ENCODE assay signal across 2 cellular contexts in genomic region chr9:91902465-91903125, GRCh38.
TF ChIP-seq lines count a peak whose summit lies in the region.

No MANE protein-coding gene starts in this region.

TF ChIP-seq in HEK293, 187 proteins besides CTCF, POLR2A, EP300 and RAD21 (continued from another document and continues in another):
- TF ChIP-seq PRDM10 (tag by site-specific recombination; IDR thresholded peaks at IDR 0.05) (peak; percentile 79), YY1 (tag by site-specific recombination; IDR thresholded peaks at IDR 0.05) (no peak), PRDM4 (tag by site-specific recombination; IDR thresholded peaks at IDR 0.05) (peak; percentile 15; the same call in 1 of the 2 replicates), ZFHX2 (tag by site-specific recombination; conservative IDR thresholded peaks at IDR 0.05) (0 out of 2 replicates have a peak, but pooled peaks have one; percentile 42), ZNF398 (tag by site-specific recombination; IDR thresholded peaks at IDR 0.05) (peak; percentile 59; the same call in 1 of the 2 replicates), ZNF747 (tag by site-specific recombination; IDR thresholded peaks at IDR 0.05) (no peak), KLF1 (tag by site-specific recombination; IDR thresholded peaks at IDR 0.05) (no peak), SCRT2 (tag by site-specific recombination; IDR thresholded peaks at IDR 0.05) (no peak), GLIS1 (tag by site-specific recombination; IDR thresholded peaks at IDR 0.05) (peak; percentile 24; the same call in 1 of the 2 replicates), ZNF692 (tag by site-specific recombination; IDR thresholded peaks at IDR 0.05) (peak; percentile 10; the same call in 1 of the 2 replicates), ZSCAN23 (tag by site-specific recombination; IDR thresholded peaks at IDR 0.05) (no peak), OSR2 (tag by site-specific recombination; IDR thresholded peaks at IDR 0.05) (0 out of 2 replicates have a peak, but pooled peaks have one; percentile 25), INSM2 (tag by site-specific recombination; IDR thresholded peaks at IDR 0.05) (no peak), FEZF1 (tag by site-specific recombination; IDR thresholded peaks at IDR 0.05) (no peak), ZNF292 (tag by site-specific recombination; IDR thresholded peaks at IDR 0.05; ENCODE audit: borderline replicate concordance, low read depth) (no peak)

TF ChIP-seq in K562, 482 proteins besides CTCF, POLR2A, EP300 and RAD21 (continued from another document):
- no peak for TF ChIP-seq TRIM25 (IDR thresholded peaks at IDR 0.05; ENCODE audit: borderline replicate concordance)
- TF ChIP-seq FOXM1 (IDR thresholded peaks at IDR 0.05; ENCODE audit: low read depth), result no peak
- TF ChIP-seq FOXM1 (CRISPR knock-in tag; IDR thresholded peaks at IDR 0.05; ENCODE audit: low read depth), result no peak
- no peak for TF ChIP-seq CEBPG (CRISPR knock-in tag; IDR thresholded peaks at IDR 0.05)
- TF ChIP-seq CEBPG (tag; conservative IDR thresholded peaks at IDR 0.05 in 1 of 2, IDR thresholded peaks at IDR 0.05 in 1 of 2), result peak in 1 of 2 experiments; percentile 55; a peak in 2 of 4 replicates
- TF ChIP-seq POLR2B (IDR thresholded peaks at IDR 0.05; ENCODE audit: low read depth, partially characterized antibody), result no peak
- no peak for TF ChIP-seq PBX2 (CRISPR knock-in tag; IDR thresholded peaks at IDR 0.05; ENCODE audit: low read depth)
- 0 out of 2 replicates have a peak, but pooled peaks have one; percentile 9 for TF ChIP-seq PBX2 (tag; conservative IDR thresholded peaks at IDR 0.05; ENCODE audit: low read depth)
- peak; percentile 83 for TF ChIP-seq ZNF316 (IDR thresholded peaks at IDR 0.05)
- no peak for TF ChIP-seq SIRT6 (IDR thresholded peaks at IDR 0.05; ENCODE audit: low read depth, low read length)
- 0 out of 4 replicates have a peak, but pooled peaks of 1 of the 2 experiments have one; percentile 46 for TF ChIP-seq FOXK2 (conservative IDR thresholded peaks at IDR 0.05 in 1 of 2, IDR thresholded peaks at IDR 0.05 in 1 of 2; ENCODE audit: low read depth in 2 of 2)
- TF ChIP-seq SMARCE1 (IDR thresholded peaks at IDR 0.05), result 0 out of 2 replicates have a peak, but pooled peaks have one; percentile 11
- peak; percentile 47; the same call in 1 of the 2 replicates for TF ChIP-seq CEBPB (tag; IDR thresholded peaks at IDR 0.05)
- no peak for TF ChIP-seq MEIS2 (IDR thresholded peaks at IDR 0.05; ENCODE audit: partially characterized antibody)
- no peak for TF ChIP-seq BCL6 (CRISPR knock-in tag; IDR thresholded peaks at IDR 0.05)
- peak; percentile 13; the same call in 1 of the 2 replicates for TF ChIP-seq ZBTB7A (IDR thresholded peaks at IDR 0.05; ENCODE audit: borderline replicate concordance, control insufficient read depth, low read depth, low read length)
TF ChIP-seq in K562: peak in this region for 12.
